Comparison of ENCODE assay signal across 1 cellular context in the genomic region with DNA sequence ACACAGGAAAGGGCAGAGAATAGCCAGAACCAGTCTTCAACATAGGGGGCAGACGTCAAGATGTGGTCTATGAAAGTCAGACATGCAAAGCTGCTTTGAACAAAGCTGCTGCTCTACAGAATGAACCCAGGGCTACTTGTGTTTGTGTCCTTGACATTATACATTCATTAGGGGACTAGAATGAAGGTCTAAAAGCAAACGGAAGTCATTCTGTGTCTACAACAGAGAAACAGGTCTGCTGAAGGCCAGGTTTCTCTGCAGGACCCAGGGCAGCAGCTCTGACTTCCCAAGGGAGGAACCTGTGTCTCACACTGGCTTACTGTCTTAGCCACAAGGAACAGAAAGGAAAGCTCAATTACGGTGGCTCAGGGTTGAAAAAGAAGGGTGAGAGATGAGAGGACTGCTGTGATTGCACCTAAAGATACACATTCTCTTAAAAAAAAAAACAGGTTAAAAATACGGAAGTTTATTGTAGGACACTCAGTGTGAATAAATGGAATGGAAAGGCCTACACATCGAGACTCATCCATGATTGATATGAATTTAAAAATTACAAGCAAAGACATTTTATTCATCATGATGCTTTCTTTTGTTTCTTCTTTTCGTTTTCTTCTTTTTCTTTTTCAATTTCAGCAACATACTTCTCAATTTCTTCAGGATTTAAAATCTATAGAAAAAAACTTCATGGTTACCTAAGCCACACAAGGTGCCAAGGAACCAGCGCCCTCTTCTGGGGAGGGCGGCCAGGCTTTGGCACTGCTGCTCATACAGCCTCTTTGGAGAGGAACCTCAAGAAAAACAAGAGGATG.
TF ChIP-seq lines count a peak whose summit lies in the region.

No MANE protein-coding gene starts in this region.

TF ChIP-seq in HepG2, 621 proteins besides CTCF, POLR2A, EP300 and RAD21 (continued from another document and continues in another):
- TF ChIP-seq, protein P1, sequence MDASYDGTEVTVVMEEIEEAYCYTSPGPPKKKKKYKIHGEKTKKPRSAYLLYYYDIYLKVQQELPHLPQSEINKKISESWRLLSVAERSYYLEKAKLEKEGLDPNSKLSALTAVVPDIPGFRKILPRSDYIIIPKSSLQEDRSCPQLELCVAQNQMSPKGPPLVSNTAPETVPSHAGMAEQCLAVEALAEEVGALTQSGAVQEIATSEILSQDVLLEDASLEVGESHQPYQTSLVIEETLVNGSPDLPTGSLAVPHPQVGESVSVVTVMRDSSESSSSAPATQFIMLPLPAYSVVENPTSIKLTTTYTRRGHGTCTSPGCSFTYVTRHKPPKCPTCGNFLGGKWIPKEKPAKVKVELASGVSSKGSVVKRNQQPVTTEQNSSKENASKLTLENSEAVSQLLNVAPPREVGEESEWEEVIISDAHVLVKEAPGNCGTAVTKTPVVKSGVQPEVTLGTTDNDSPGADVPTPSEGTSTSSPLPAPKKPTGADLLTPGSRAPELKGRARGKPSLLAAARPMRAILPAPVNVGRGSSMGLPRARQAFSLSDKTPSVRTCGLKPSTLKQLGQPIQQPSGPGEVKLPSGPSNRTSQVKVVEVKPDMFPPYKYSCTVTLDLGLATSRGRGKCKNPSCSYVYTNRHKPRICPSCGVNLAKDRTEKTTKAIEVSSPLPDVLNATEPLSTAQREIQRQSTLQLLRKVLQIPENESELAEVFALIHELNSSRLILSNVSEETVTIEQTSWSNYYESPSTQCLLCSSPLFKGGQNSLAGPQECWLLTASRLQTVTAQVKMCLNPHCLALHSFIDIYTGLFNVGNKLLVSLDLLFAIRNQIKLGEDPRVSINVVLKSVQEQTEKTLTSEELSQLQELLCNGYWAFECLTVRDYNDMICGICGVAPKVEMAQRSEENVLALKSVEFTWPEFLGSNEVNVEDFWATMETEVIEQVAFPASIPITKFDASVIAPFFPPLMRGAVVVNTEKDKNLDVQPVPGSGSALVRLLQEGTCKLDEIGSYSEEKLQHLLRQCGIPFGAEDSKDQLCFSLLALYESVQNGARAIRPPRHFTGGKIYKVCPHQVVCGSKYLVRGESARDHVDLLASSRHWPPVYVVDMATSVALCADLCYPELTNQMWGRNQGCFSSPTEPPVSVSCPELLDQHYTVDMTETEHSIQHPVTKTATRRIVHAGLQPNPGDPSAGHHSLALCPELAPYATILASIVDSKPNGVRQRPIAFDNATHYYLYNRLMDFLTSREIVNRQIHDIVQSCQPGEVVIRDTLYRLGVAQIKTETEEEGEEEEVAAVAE (CRISPR knock-in tag; IDR thresholded peaks at IDR 0.05; ENCODE audit: borderline replicate concordance): 0 out of 2 replicates have a peak, but pooled peaks have one; percentile 51
- TF ChIP-seq GATAD2A (CRISPR knock-in tag; IDR thresholded peaks at IDR 0.05) (peak; percentile 43; the same call in 1 of the 2 replicates), ZKSCAN1 (IDR thresholded peaks at IDR 0.05; ENCODE audit: low read length) (no peak), HOXA3 (CRISPR knock-in tag; IDR thresholded peaks at IDR 0.05) (peak; percentile 18; the same call in 1 of the 2 replicates), RBM22 (optimal IDR thresholded peaks at IDR 0.05; ENCODE audit: low read length) (peak; percentile 80), PPARG (CRISPR knock-in tag; conservative IDR thresholded peaks at IDR 0.05) (peak; percentile 61; the same call in 1 of the 2 replicates), ZBTB21 (CRISPR knock-in tag; IDR thresholded peaks at IDR 0.05) (0 out of 2 replicates have a peak, but pooled peaks have one; percentile 2), POLR2AphosphoS2 (IDR thresholded peaks at IDR 0.05; ENCODE audit: low read depth, low read length) (0 out of 2 replicates have a peak, but pooled peaks have one; percentile 28), IRX3 (CRISPR knock-in tag; IDR thresholded peaks at IDR 0.05; ENCODE audit: borderline replicate concordance, low read depth) (0 out of 2 replicates have a peak, but pooled peaks have one; percentile 31), REPIN1 (CRISPR knock-in tag; IDR thresholded peaks at IDR 0.05; ENCODE audit: borderline replicate concordance, low read depth) (no peak), ZNF773 (CRISPR knock-in tag; IDR thresholded peaks at IDR 0.05; ENCODE audit: borderline replicate concordance) (no peak), THAP11 (CRISPR knock-in tag; IDR thresholded peaks at IDR 0.05) (peak; percentile 52; the same call in 1 of the 2 replicates), MAF1 (CRISPR knock-in tag; IDR thresholded peaks at IDR 0.05; ENCODE audit: borderline replicate concordance) (0 out of 2 replicates have a peak, but pooled peaks have one; percentile 39), XRCC5 (optimal IDR thresholded peaks at IDR 0.05; ENCODE audit: low read length) (peak; percentile 96), NKX3-1 (CRISPR knock-in tag; IDR thresholded peaks at IDR 0.05) (peak; percentile 23; the same call in 1 of the 2 replicates), ELF1 (CRISPR knock-in tag; IDR thresholded peaks at IDR 0.05) (0 out of 2 replicates have a peak, but pooled peaks have one; percentile 10), STAG1 (CRISPR knock-in tag; IDR thresholded peaks at IDR 0.05) (peak; percentile 90), ZNF350 (CRISPR knock-in tag; IDR thresholded peaks at IDR 0.05; ENCODE audit: borderline replicate concordance, low read depth) (0 out of 2 replicates have a peak, but pooled peaks have one; percentile 37), FOXA3 (CRISPR knock-in tag; IDR thresholded peaks at IDR 0.05) (peak; percentile 27; the same call in 1 of the 2 replicates), RBFOX2 (IDR thresholded peaks at IDR 0.05; ENCODE audit: low read depth, low read length) (peak; percentile 68)
- TF ChIP-seq, protein P2, sequence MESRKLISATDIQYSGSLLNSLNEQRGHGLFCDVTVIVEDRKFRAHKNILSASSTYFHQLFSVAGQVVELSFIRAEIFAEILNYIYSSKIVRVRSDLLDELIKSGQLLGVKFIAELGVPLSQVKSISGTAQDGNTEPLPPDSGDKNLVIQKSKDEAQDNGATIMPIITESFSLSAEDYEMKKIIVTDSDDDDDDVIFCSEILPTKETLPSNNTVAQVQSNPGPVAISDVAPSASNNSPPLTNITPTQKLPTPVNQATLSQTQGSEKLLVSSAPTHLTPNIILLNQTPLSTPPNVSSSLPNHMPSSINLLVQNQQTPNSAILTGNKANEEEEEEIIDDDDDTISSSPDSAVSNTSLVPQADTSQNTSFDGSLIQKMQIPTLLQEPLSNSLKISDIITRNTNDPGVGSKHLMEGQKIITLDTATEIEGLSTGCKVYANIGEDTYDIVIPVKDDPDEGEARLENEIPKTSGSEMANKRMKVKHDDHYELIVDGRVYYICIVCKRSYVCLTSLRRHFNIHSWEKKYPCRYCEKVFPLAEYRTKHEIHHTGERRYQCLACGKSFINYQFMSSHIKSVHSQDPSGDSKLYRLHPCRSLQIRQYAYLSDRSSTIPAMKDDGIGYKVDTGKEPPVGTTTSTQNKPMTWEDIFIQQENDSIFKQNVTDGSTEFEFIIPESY (CRISPR knock-in tag; IDR thresholded peaks at IDR 0.05): peak; percentile 45; the same call in 1 of the 2 replicates
- TF ChIP-seq, protein P3, sequence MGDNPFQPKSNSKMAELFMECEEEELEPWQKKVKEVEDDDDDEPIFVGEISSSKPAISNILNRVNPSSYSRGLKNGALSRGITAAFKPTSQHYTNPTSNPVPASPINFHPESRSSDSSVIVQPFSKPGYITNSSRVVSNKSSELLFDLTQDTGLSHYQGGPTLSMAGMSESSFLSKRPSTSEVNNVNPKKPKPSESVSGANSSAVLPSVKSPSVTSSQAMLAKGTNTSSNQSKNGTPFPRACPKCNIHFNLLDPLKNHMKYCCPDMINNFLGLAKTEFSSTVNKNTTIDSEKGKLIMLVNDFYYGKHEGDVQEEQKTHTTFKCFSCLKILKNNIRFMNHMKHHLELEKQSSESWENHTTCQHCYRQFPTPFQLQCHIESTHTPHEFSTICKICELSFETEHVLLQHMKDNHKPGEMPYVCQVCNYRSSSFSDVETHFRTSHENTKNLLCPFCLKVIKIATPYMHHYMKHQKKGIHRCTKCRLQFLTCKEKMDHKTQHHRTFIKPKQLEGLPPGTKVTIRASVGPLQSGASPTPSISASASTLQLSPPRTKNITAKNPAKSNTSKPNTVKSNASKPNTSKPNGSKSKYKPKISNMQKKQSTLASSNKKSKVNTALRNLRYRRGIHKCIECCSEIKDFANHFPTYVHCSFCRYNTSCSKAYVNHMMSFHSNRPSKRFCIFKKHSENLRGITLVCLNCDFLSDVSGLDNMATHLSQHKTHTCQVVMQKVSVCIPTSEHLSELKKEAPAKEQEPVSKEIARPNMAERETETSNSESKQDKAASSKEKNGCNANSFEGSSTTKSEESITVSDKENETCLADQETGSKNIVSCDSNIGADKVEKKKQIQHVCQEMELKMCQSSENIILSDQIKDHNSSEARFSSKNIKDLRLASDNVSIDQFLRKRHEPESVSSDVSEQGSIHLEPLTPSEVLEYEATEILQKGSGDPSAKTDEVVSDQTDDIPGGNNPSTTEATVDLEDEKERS (CRISPR knock-in tag; IDR thresholded peaks at IDR 0.05): no peak; the same call in 1 of the 2 replicates
- TF ChIP-seq, protein P4, sequence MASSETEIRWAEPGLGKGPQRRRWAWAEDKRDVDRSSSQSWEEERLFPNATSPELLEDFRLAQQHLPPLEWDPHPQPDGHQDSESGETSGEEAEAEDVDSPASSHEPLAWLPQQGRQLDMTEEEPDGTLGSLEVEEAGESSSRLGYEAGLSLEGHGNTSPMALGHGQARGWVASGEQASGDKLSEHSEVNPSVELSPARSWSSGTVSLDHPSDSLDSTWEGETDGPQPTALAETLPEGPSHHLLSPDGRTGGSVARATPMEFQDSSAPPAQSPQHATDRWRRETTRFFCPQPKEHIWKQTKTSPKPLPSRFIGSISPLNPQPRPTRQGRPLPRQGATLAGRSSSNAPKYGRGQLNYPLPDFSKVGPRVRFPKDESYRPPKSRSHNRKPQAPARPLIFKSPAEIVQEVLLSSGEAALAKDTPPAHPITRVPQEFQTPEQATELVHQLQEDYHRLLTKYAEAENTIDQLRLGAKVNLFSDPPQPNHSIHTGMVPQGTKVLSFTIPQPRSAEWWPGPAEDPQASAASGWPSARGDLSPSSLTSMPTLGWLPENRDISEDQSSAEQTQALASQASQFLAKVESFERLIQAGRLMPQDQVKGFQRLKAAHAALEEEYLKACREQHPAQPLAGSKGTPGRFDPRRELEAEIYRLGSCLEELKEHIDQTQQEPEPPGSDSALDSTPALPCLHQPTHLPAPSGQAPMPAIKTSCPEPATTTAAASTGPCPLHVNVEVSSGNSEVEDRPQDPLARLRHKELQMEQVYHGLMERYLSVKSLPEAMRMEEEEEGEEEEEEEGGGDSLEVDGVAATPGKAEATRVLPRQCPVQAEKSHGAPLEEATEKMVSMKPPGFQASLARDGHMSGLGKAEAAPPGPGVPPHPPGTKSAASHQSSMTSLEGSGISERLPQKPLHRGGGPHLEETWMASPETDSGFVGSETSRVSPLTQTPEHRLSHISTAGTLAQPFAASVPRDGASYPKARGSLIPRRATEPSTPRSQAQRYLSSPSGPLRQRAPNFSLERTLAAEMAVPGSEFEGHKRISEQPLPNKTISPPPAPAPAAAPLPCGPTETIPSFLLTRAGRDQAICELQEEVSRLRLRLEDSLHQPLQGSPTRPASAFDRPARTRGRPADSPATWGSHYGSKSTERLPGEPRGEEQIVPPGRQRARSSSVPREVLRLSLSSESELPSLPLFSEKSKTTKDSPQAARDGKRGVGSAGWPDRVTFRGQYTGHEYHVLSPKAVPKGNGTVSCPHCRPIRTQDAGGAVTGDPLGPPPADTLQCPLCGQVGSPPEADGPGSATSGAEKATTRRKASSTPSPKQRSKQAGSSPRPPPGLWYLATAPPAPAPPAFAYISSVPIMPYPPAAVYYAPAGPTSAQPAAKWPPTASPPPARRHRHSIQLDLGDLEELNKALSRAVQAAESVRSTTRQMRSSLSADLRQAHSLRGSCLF (CRISPR knock-in tag; IDR thresholded peaks at IDR 0.05; ENCODE audit: borderline replicate concordance): no peak
- TF ChIP-seq, protein P5, sequence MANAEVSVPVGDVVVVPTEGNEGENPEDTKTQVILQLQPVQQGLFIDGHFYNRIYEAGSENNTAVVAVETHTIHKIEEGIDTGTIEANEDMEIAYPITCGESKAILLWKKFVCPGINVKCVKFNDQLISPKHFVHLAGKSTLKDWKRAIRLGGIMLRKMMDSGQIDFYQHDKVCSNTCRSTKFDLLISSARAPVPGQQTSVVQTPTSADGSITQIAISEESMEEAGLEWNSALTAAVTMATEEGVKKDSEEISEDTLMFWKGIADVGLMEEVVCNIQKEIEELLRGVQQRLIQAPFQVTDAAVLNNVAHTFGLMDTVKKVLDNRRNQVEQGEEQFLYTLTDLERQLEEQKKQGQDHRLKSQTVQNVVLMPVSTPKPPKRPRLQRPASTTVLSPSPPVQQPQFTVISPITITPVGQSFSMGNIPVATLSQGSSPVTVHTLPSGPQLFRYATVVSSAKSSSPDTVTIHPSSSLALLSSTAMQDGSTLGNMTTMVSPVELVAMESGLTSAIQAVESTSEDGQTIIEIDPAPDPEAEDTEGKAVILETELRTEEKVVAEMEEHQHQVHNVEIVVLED (CRISPR knock-in tag; IDR thresholded peaks at IDR 0.05; ENCODE audit: borderline replicate concordance): 0 out of 2 replicates have a peak, but pooled peaks have one; percentile 9
- TF ChIP-seq, protein P6, sequence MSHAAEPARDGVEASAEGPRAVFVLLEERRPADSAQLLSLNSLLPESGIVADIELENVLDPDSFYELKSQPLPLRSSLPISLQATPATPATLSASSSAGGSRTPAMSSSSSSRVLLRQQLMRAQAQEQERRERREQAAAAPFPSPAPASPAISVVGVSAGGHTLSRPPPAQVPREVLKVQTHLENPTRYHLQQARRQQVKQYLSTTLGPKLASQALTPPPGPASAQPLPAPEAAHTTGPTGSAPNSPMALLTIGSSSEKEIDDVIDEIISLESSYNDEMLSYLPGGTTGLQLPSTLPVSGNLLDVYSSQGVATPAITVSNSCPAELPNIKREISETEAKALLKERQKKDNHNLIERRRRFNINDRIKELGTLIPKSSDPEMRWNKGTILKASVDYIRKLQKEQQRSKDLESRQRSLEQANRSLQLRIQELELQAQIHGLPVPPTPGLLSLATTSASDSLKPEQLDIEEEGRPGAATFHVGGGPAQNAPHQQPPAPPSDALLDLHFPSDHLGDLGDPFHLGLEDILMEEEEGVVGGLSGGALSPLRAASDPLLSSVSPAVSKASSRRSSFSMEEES (CRISPR knock-in tag; IDR thresholded peaks at IDR 0.05): 0 out of 2 replicates have a peak, but pooled peaks have one; percentile 20
- TF ChIP-seq, protein P7, sequence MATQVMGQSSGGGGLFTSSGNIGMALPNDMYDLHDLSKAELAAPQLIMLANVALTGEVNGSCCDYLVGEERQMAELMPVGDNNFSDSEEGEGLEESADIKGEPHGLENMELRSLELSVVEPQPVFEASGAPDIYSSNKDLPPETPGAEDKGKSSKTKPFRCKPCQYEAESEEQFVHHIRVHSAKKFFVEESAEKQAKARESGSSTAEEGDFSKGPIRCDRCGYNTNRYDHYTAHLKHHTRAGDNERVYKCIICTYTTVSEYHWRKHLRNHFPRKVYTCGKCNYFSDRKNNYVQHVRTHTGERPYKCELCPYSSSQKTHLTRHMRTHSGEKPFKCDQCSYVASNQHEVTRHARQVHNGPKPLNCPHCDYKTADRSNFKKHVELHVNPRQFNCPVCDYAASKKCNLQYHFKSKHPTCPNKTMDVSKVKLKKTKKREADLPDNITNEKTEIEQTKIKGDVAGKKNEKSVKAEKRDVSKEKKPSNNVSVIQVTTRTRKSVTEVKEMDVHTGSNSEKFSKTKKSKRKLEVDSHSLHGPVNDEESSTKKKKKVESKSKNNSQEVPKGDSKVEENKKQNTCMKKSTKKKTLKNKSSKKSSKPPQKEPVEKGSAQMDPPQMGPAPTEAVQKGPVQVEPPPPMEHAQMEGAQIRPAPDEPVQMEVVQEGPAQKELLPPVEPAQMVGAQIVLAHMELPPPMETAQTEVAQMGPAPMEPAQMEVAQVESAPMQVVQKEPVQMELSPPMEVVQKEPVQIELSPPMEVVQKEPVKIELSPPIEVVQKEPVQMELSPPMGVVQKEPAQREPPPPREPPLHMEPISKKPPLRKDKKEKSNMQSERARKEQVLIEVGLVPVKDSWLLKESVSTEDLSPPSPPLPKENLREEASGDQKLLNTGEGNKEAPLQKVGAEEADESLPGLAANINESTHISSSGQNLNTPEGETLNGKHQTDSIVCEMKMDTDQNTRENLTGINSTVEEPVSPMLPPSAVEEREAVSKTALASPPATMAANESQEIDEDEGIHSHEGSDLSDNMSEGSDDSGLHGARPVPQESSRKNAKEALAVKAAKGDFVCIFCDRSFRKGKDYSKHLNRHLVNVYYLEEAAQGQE (IDR thresholded peaks at IDR 0.05; ENCODE audit: borderline replicate concordance in 1 of 2, low read depth in 1 of 2, low read length in 2 of 2): no peak
